Comparison of ENCODE assay signal across 27 cellular contexts in the genomic region with DNA sequence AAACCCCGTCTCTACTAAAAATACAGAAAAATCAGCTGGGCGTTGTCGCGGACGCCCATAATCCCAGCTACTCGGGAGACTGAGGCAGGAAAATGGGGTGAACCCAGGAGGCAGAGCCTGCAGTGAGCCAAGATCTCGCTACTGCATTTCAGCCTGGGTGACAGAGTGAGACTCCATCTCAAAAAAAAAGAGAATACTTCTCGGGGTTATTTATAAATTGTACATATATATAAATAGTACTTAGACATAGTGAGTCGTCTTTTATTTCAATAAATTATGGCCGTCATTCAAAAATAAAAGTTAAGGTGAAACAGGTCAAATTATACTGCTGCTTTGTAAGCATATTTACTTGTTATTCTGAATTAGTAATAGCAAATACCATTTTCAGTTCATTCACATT.
"Had no signal": no experiment of that assay in that cellular context is flagged by ENCODE, and none has a peak within 500 bp of the region (broad histone marks: within the 10 kb centered on the region; RNA-seq: fewer than 3 reads in every experiment).

No MANE protein-coding gene starts in this region.

- H3K9me3 ChIP-seq: neutrophil, pancreas, prostate gland, right atrium auricular region, right lobe of liver, sigmoid colon, stomach, thoracic aorta, thyroid gland, tibial nerve, upper lobe of left lung, vagina had no signal

- H3K4me3 ChIP-seq: pancreas, prostate gland, right atrium auricular region, right lobe of liver, sigmoid colon, stomach, thoracic aorta, thyroid gland, tibial nerve, upper lobe of left lung, vagina had no signal

- H3K36me3 ChIP-seq: pancreas, prostate gland, thoracic aorta had no signal

- H3K27ac ChIP-seq: neutrophil, pancreas, prostate gland, right atrium auricular region, right lobe of liver, sigmoid colon, stomach, thoracic aorta, thyroid gland, tibial nerve, upper lobe of left lung, vagina had no signal

- ATAC-seq: naive thymus-derived CD8-positive, alpha-beta T cell; natural killer cell treated with Interleukin-12 subunit alpha and Interleukin-12 subunit beta and Interleukin-15 and Interleukin-18, amount 100 ng/mL, for 72 hours; pancreas; right lobe of liver; stimulated activated effector memory CD8-positive, alpha-beta T cell treated with anti-CD3 and anti-CD28 coated beads, Interleukin-12 subunit alpha, Interleukin-12 subunit beta, amount 100 ng/mL, for 72 hours; stimulated activated naive B cell treated with anti-CD40 and anti-IgM and Interleukin-4, amounts not matched to agents 10 μg/mL and 1 μg/mL and 100 μg/mL, for 72 hours had no signal

- FAIRE-seq: urothelium cell line had no signal

- H3K4me1 ChIP-seq: prostate gland had no signal

- DNase-seq: naive thymus-derived CD8-positive, alpha-beta T cell; nephron progenitor cell; nucleus accumbens; pancreas; retina; right lobe of liver; sigmoid colon; small intestine; stimulated activated CD4-positive, alpha-beta T cell treated with anti-CD3 and anti-CD28 coated beads, Interleukin-15, amount 100 ng/mL, for 24 hours; stimulated activated CD4-positive, alpha-beta T cell treated with anti-CD3 and anti-CD28 coated beads, Interleukin-2, amount 100 ng/mL, for 24 hours; stimulated activated CD4-positive, alpha-beta T cell treated with anti-CD3 and anti-CD28 coated beads, Interleukin-2, amount 100 ng/mL, for 48 hours; stimulated activated CD4-positive, alpha-beta T cell treated with anti-CD3 and anti-CD28 coated beads, Interleukin-4, amount 100 ng/mL, for 24 hours; stimulated activated naive B cell treated with anti-CD40 and anti-IgM and Interleukin-4, amounts not matched to agents 10 μg/mL and 1 μg/mL and 100 μg/mL, for 72 hours; stimulated activated naive CD4-positive, alpha-beta T cell treated with Interleukin-2 at 50 U/mL for 16 hours; stomach; thyroid gland; trophoblast cell; upper lobe of left lung had no signal

- H3K27me3 ChIP-seq: neutrophil, pancreas, right atrium auricular region, right lobe of liver, sigmoid colon, stomach, thyroid gland, tibial nerve, upper lobe of left lung, vagina had no signal
